Comparison of ENCODE assay signal across 14 cellular contexts in genomic region chr22:20547029-20547428, GRCh38.
"Had no signal": no experiment of that assay in that cellular context is flagged by ENCODE, and none has a peak within 500 bp of the region (broad histone marks: within the 10 kb centered on the region; RNA-seq: fewer than 3 reads in every experiment).

No MANE protein-coding gene starts in this region.

- H3K27ac Mint-ChIP-seq: activated naive CD8-positive, alpha-beta T cell treated with anti-CD3 and anti-CD28 coated beads, Interleukin-2, amount 10 ng/mL, durations not matched to agents 7 days and 5 days; dendritic cell treated with granulocyte-macrophage colony-stimulating factor and Interleukin-4, amounts not matched to agents 40 ng/mL and 50 ng/mL, for 4 days; stimulated activated naive B cell treated with anti-CD40 and anti-IgM and Interleukin-4, amounts not matched to agents 10 μg/mL and 1 μg/mL and 100 μg/mL, for 72 hours had no signal

- ATAC-seq: gastrocnemius medialis; heart left ventricle; left lobe of liver; naive thymus-derived CD8-positive, alpha-beta T cell had no signal

- H3K27me3 Mint-ChIP-seq: activated naive CD8-positive, alpha-beta T cell treated with anti-CD3 and anti-CD28 coated beads, Interleukin-2, amount 10 ng/mL, durations not matched to agents 7 days and 5 days; dendritic cell treated with granulocyte-macrophage colony-stimulating factor and Interleukin-4, amounts not matched to agents 40 ng/mL and 50 ng/mL, for 4 days; naive thymus-derived CD8-positive, alpha-beta T cell; stimulated activated naive B cell treated with anti-CD40 and anti-IgM and Interleukin-4, amounts not matched to agents 10 μg/mL and 1 μg/mL and 100 μg/mL, for 72 hours had no signal

- DNase-seq: activated CD4-positive, CD25-positive, alpha-beta regulatory T cell treated with anti-CD3 and anti-CD28 coated beads, Interleukin-2, amount 50 U/mL, for 72 hours; activated effector memory CD4-positive, alpha-beta T cell treated with Interleukin-2 at 50 U/mL for 16 hours; activated naive CD8-positive, alpha-beta T cell treated with anti-CD3 and anti-CD28 coated beads, Interleukin-2, amount 10 ng/mL, durations not matched to agents 7 days and 5 days; activated T-cell treated with anti-CD3 and anti-CD28 coated beads for 4 hours; cerebellar nuclear complex; gastrocnemius medialis; heart left ventricle; naive thymus-derived CD8-positive, alpha-beta T cell; stimulated activated CD4-positive, alpha-beta T cell treated with anti-CD3 and anti-CD28 coated beads, Interleukin-15, amount 100 ng/mL, for 24 hours; stimulated activated CD4-positive, alpha-beta T cell treated with anti-CD3 and anti-CD28 coated beads, Interleukin-4, amount 100 ng/mL, for 1 hour; stimulated activated naive B cell treated with anti-CD40 and anti-IgM and Interleukin-4, amounts not matched to agents 10 μg/mL and 1 μg/mL and 100 μg/mL, for 72 hours; T-helper 1 cell had no signal

- H3K9me3 Mint-ChIP-seq: activated naive CD8-positive, alpha-beta T cell treated with anti-CD3 and anti-CD28 coated beads, Interleukin-2, amount 10 ng/mL, durations not matched to agents 7 days and 5 days; dendritic cell treated with granulocyte-macrophage colony-stimulating factor and Interleukin-4, amounts not matched to agents 40 ng/mL and 50 ng/mL, for 4 days; naive thymus-derived CD8-positive, alpha-beta T cell; stimulated activated naive B cell treated with anti-CD40 and anti-IgM and Interleukin-4, amounts not matched to agents 10 μg/mL and 1 μg/mL and 100 μg/mL, for 72 hours had no signal

- H3K4me3 Mint-ChIP-seq: activated naive CD8-positive, alpha-beta T cell treated with anti-CD3 and anti-CD28 coated beads, Interleukin-2, amount 10 ng/mL, durations not matched to agents 7 days and 5 days; dendritic cell treated with granulocyte-macrophage colony-stimulating factor and Interleukin-4, amounts not matched to agents 40 ng/mL and 50 ng/mL, for 4 days; stimulated activated naive B cell treated with anti-CD40 and anti-IgM and Interleukin-4, amounts not matched to agents 10 μg/mL and 1 μg/mL and 100 μg/mL, for 72 hours had no signal
